Comparison of ENCODE assay signal across 20 cellular contexts in the genomic region with DNA sequence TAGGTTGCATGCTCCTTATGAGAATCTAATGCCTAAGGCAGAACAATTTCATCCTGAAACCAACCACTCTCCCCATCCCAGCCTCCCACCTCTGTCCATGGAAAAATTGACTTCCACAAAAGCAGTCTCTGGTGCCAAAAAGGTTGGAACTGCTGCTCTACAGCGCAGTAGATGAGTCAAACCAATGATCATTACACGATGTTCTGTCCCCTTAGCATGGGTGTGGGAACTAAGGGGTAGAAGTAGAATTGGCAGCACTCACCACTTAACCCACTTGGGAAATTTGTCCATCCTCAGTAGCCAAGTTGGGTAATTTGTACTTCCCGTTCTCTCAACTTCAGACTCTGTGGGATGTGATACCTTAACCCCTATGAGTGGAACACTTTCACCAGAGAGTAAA.
DNase-seq lines count a peak whose midpoint lies in the region; ATAC-seq and TF ChIP-seq lines count a peak whose summit lies in the region.
"Had no signal": no experiment of that assay in that cellular context is flagged by ENCODE, and none has a peak within 500 bp of the region (broad histone marks: within the 10 kb centered on the region; RNA-seq: fewer than 3 reads in every experiment).

No MANE protein-coding gene starts in this region.

- H4K20me1 ChIP-seq in H9 (ENCODE audit: control insufficient read depth, insufficient read depth, insufficient read length): no peaks in the 10 kb centered on the region

- H2BK120ac ChIP-seq in H9 (ENCODE audit: low read depth, low read length, poor library complexity, severe bottlenecking): no peak overlapping the region

- H3K27me3 Mint-ChIP-seq in H9 (ENCODE audit: low read depth): no peaks in the 10 kb centered on the region

- H2AFZ ChIP-seq in ACC112 (ENCODE audit: low read length, unreplicated experiment) (no peak overlapping the region), H9 (ENCODE audit: low read length) (no peak overlapping the region)

- H3K4me3 ChIP-seq in ACC112 (ENCODE audit: low read depth, low read length) (no peak overlapping the region), fibroblast of mammary gland (ENCODE audit: control insufficient read depth, low read depth, low read length) (no peak overlapping the region), right cardiac atrium (ENCODE audit: low read length) (no peak overlapping the region)
- H3K4me3 ChIP-seq: SJSA1 had no signal

- ATAC-seq in right cardiac atrium (peak; percentile 70 to 76), GM21737 (IDR thresholded peaks at IDR 0.05; ENCODE audit: unreplicated experiment) (no peak)

- H3K27ac ChIP-seq in ACC112 (ENCODE audit: low read depth, low read length) (peak overlapping the region; percentile 94), right cardiac atrium (ENCODE audit: low read length) (no peak overlapping the region), H9 (ENCODE audit: insufficient read length, low read depth, low read length) (no peak overlapping the region)
- H3K27ac ChIP-seq: RWPE1, SJSA1 had no signal

- no peak overlapping the region for H2BK20ac ChIP-seq in H9 (ENCODE audit: low read depth, low read length, poor library complexity, severe bottlenecking)

- H3T11ph ChIP-seq in H9 (ENCODE audit: low read length): no peak overlapping the region

- H3K36me3 ChIP-seq in ACC112 (ENCODE audit: insufficient read depth, low read length): no peaks in the 10 kb centered on the region
- H3K36me3 ChIP-seq: SJSA1 had no signal

- no peak overlapping the region for H4K8ac ChIP-seq in H9 (replicated peaks; ENCODE audit: insufficient read length, low read depth, low read length)

- no peak overlapping the region for H3K9ac ChIP-seq in H9 (ENCODE audit: extremely low read depth, insufficient read length, low read length)

- H4K5ac ChIP-seq in H9 (ENCODE audit: insufficient read length, low read depth, low read length): no peak overlapping the region

- no peak overlapping the region for H3K4ac ChIP-seq in H9 (ENCODE audit: low read depth, low read length)

- H3K9me3 Mint-ChIP-seq in H9: no peaks in the 10 kb centered on the region

- peaks cover 0 to under 1% of the 10 kb centered on the region in 2 experiments; a peak in 2 of 4 replicates for H3K4me1 Mint-ChIP-seq in H9
- H3K4me1 Mint-ChIP-seq: CD14-positive monocyte, IgD-negative memory B cell had no signal

- no peak overlapping the region for H2BK5ac ChIP-seq in H9 (ENCODE audit: insufficient read length, low read length)

- H3K79me1 ChIP-seq in H9 (ENCODE audit: insufficient read depth, low read depth, low read length, poor library complexity, severe bottlenecking): no peaks in the 10 kb centered on the region

- intact Hi-C loops in right cardiac atrium (cut with DNase I): no loop called here

- no peak overlapping the region for H3K18ac ChIP-seq in H9 (ENCODE audit: insufficient read length, low read depth, low read length)

- no peak overlapping the region for H3K27ac Mint-ChIP-seq in H9
- H3K27ac Mint-ChIP-seq: CD14-positive monocyte, IgD-negative memory B cell had no signal

- no peak overlapping the region for H2AK5ac ChIP-seq in H9 (ENCODE audit: insufficient read length, low read length)

- no peak overlapping the region for H3K4me2 ChIP-seq in H9 (ENCODE audit: insufficient read depth, insufficient read length, low read length)

- no peak for TF ChIP-seq CTCF in fibroblast of mammary gland (conservative IDR thresholded peaks at IDR 0.05; ENCODE audit: control insufficient read depth, insufficient read depth, low read depth, low read length)
- no peak for TF ChIP-seq CTCF in H9 (conservative IDR thresholded peaks at IDR 0.05)

- H3K14ac ChIP-seq in H9 (ENCODE audit: insufficient read depth, low read length): no peak overlapping the region

- no peak overlapping the region for H3K56ac ChIP-seq in H9 (ENCODE audit: insufficient read length, low read depth, low read length)

- no peak overlapping the region for H2BK15ac ChIP-seq in H9 (ENCODE audit: low read depth, low read length)

- no peak overlapping the region for H2BK12ac ChIP-seq in H9 (ENCODE audit: insufficient read length, low read depth, low read length)

- no peaks in the 10 kb centered on the region; a peak in 1 of 7 replicates for H3K36me3 Mint-ChIP-seq in H9 (ENCODE audit: insufficient read depth in 1 of 3, low read depth in 3 of 3)
- H3K36me3 Mint-ChIP-seq: CD14-positive monocyte, IgD-negative memory B cell had no signal

- DNase-seq in RPMI7951 (ENCODE audit: low read depth) (peak; percentile 9), fibroblast of mammary gland (ENCODE audit: low read depth) (peak; percentile 97), right cardiac atrium (peak in 1 of 3 donors; percentile 12), AG08396 (ENCODE audit: low spot score) (no peak), H9 (no peak)
- no peak for DNase-seq in activated CD4-positive, alpha-beta T cell treated with anti-CD3 and anti-CD28 coated beads, Interleukin-2, amount 50 U/mL, for 1 hour
- DNase-seq: COR-L47, GF-D8, Kasumi-1, NCI-H1417, NCI-H2029, NCI-H2171, NCI-H748 treated with DMSO at 0.1 percent for 48 hours, OCI-M1 had no signal

- H3K9me3 ChIP-seq in right cardiac atrium (ENCODE audit: control insufficient read depth, low read length) (no peaks in the 10 kb centered on the region), H9 (ENCODE audit: control insufficient read depth, low read depth, low read length) (no peaks in the 10 kb centered on the region)
- H3K9me3 ChIP-seq: SJSA1 had no signal

- H3K23ac ChIP-seq in H9 (ENCODE audit: insufficient read length, low read depth, low read length): no peak overlapping the region

- peaks cover 41% of the 10 kb centered on the region for H3K4me1 ChIP-seq in ACC112 (ENCODE audit: control insufficient read depth, insufficient read depth, low read length, unreplicated experiment)
- H3K4me1 ChIP-seq in right cardiac atrium (ENCODE audit: control insufficient read depth, insufficient read depth, low read length): no peaks in the 10 kb centered on the region
- H3K4me1 ChIP-seq in H9 (ENCODE audit: insufficient read depth, low read length): no peaks in the 10 kb centered on the region
- H3K4me1 ChIP-seq: SJSA1 had no signal

- no peak overlapping the region for H4K91ac ChIP-seq in H9 (ENCODE audit: insufficient read length, low read depth, low read length)

- WGBS in right cardiac atrium: 59% methylated on average over 3 of the region's 3 CpGs
- WGBS in H9 (ENCODE audit: extremely low coverage, insufficient read length, low lambda C conversion rate): no CpG with 5 or more reads among the region's 3 CpGs

- H3K79me2 ChIP-seq in ACC112 (ENCODE audit: control insufficient read depth, insufficient read depth, low read length, unreplicated experiment) (no peaks in the 10 kb centered on the region), H9 (ENCODE audit: insufficient read depth, low read length) (no peaks in the 10 kb centered on the region)

- H3K23me2 ChIP-seq in H9 (ENCODE audit: insufficient read length, low read depth, low read length, poor library complexity, severe bottlenecking): no peaks in the 10 kb centered on the region

- H3K4me3 Mint-ChIP-seq in H9: no peak overlapping the region
- H3K4me3 Mint-ChIP-seq: CD14-positive monocyte, IgD-negative memory B cell had no signal

- H3K27me3 ChIP-seq in ACC112 (ENCODE audit: insufficient read depth, low read length): no peaks in the 10 kb centered on the region
- no peaks in the 10 kb centered on the region for H3K27me3 ChIP-seq in right cardiac atrium (ENCODE audit: control insufficient read depth, insufficient read depth)
- H3K27me3 ChIP-seq in H9 (ENCODE audit: insufficient read depth, low read length): no peaks in the 10 kb centered on the region
- H3K27me3 ChIP-seq: SJSA1 had no signal

Comparison
In these comparisons a context has a peak if more than half of its experiments do, and no peak if none do; other contexts are left out.
1. DNase-seq: peak in RPMI7951 (single experiment) and fibroblast of mammary gland (single experiment); none in AG08396 (single experiment), H9 (single experiment) and activated CD4-positive, alpha-beta T cell treated with anti-CD3 and anti-CD28 coated beads, Interleukin-2, amount 50 U/mL, for 1 hour (single experiment).